Comparison of ENCODE assay signal across 1 cellular context in the genomic region with DNA sequence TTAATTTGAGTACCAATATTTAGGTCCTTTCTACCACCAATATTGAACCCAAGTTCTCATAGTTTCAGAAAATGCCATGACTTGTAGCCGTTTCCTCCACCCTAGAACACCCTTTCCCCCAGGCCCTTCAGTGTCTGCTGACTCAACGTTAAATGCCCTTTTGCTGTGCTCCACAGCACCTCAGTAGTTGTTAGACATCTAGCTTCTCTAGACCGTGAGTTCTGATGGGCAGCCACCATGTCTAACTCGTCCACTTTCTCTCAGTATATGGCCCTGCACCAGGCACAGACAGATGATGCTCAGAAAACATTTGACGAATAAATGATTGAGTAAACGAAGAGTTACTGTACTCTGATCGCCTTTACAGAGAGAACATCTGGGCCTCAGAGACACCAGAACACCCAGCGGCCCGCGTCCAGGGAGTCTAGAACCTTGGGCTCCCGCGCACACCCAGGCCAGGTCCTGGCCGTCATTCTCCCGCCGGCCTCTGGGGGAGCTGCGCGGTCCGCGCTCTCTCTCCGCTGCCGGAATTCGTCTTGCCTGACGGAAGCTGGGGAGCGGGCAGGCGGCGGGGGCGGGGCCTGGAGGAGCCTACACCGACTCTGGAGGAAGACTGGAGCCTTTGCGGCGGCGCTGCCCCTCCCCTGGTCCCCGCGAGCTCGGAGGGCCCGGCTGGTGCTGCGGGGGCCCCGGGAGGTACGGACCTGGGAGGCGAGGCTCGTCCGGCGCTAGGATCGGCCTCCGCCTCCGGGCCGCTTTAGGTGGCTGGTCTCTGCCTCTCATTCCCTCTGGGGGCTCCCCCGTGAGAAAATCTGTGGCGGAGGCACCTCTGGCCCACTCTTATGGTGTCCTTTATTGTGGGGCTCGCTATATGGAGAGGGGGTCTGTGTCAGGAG.
A peak's percentile ranks its signal among the peaks of the same experiment; 100 is the strongest.
TF ChIP-seq lines count a peak whose summit lies in the region.

Gene NKIRAS2 (plus strand): TSS at position 582 of the 896 bp plus-strand sequence. CDS start 1,488 bp downstream, outside the sequence.

TF ChIP-seq in HEK293, 187 proteins besides CTCF, POLR2A, EP300 and RAD21 (continued from another document and continues in another):
- TF ChIP-seq ZNF266 (tag by site-specific recombination; IDR thresholded peaks at IDR 0.05; ENCODE audit: low read depth) = no peak
- TF ChIP-seq ZNF473 (tag by site-specific recombination; IDR thresholded peaks at IDR 0.05) = no peak
- TF ChIP-seq ZNF350 (tag by site-specific recombination; IDR thresholded peaks at IDR 0.05) = no peak
- TF ChIP-seq ZNF670 (tag by site-specific recombination; IDR thresholded peaks at IDR 0.05; ENCODE audit: low read depth) = no peak
- TF ChIP-seq ZSCAN4 (tag by site-specific recombination; IDR thresholded peaks at IDR 0.05) = no peak
- TF ChIP-seq PBX3 (CRISPR knock-in tag; IDR thresholded peaks at IDR 0.05) = no peak
- TF ChIP-seq OVOL3 (tag by site-specific recombination; IDR thresholded peaks at IDR 0.05) = no peak; the same call in 1 of the 2 replicates
- no peak for TF ChIP-seq ZFP69B (tag by site-specific recombination; IDR thresholded peaks at IDR 0.05)
- no peak for TF ChIP-seq ZIC2 (tag by site-specific recombination; IDR thresholded peaks at IDR 0.05)
- TF ChIP-seq ZNF558 (tag by site-specific recombination; IDR thresholded peaks at IDR 0.05) = no peak
- TF ChIP-seq ZNF521 (tag by site-specific recombination; IDR thresholded peaks at IDR 0.05) = no peak
- no peak for TF ChIP-seq ZSCAN5A (tag by site-specific recombination; IDR thresholded peaks at IDR 0.05)
- no peak for TF ChIP-seq ZNF626 (tag by site-specific recombination; IDR thresholded peaks at IDR 0.05)
- no peak for TF ChIP-seq ZNF677 (tag by site-specific recombination; IDR thresholded peaks at IDR 0.05)
- TF ChIP-seq, protein P1, sequence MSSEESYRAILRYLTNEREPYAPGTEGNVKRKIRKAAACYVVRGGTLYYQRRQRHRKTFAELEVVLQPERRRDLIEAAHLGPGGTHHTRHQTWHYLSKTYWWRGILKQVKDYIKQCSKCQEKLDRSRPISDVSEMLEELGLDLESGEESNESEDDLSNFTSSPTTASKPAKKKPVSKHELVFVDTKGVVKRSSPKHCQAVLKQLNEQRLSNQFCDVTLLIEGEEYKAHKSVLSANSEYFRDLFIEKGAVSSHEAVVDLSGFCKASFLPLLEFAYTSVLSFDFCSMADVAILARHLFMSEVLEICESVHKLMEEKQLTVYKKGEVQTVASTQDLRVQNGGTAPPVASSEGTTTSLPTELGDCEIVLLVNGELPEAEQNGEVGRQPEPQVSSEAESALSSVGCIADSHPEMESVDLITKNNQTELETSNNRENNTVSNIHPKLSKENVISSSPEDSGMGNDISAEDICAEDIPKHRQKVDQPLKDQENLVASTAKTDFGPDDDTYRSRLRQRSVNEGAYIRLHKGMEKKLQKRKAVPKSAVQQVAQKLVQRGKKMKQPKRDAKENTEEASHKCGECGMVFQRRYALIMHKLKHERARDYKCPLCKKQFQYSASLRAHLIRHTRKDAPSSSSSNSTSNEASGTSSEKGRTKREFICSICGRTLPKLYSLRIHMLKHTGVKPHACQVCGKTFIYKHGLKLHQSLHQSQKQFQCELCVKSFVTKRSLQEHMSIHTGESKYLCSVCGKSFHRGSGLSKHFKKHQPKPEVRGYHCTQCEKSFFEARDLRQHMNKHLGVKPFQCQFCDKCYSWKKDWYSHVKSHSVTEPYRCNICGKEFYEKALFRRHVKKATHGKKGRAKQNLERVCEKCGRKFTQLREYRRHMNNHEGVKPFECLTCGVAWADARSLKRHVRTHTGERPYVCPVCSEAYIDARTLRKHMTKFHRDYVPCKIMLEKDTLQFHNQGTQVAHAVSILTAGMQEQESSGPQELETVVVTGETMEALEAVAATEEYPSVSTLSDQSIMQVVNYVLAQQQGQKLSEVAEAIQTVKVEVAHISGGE (tag by site-specific recombination; conservative IDR thresholded peaks at IDR 0.05; ENCODE audit: low read depth) = peak; percentile 91
- peak; percentile 67; the same call in 1 of the 2 replicates for TF ChIP-seq ZNF629 (tag by site-specific recombination; IDR thresholded peaks at IDR 0.05)
- no peak for TF ChIP-seq ZNF302 (tag by site-specific recombination; IDR thresholded peaks at IDR 0.05; ENCODE audit: low read depth)
- TF ChIP-seq ZFP41 (tag by site-specific recombination; IDR thresholded peaks at IDR 0.05; ENCODE audit: borderline replicate concordance) = no peak
- TF ChIP-seq ZNF138 (tag by site-specific recombination; IDR thresholded peaks at IDR 0.05; ENCODE audit: borderline replicate concordance) = no peak
- TF ChIP-seq ZNF114 (tag by site-specific recombination; IDR thresholded peaks at IDR 0.05) = no peak
- no peak for TF ChIP-seq RBAK (tag by site-specific recombination; IDR thresholded peaks at IDR 0.05)
- TF ChIP-seq, protein P2, sequence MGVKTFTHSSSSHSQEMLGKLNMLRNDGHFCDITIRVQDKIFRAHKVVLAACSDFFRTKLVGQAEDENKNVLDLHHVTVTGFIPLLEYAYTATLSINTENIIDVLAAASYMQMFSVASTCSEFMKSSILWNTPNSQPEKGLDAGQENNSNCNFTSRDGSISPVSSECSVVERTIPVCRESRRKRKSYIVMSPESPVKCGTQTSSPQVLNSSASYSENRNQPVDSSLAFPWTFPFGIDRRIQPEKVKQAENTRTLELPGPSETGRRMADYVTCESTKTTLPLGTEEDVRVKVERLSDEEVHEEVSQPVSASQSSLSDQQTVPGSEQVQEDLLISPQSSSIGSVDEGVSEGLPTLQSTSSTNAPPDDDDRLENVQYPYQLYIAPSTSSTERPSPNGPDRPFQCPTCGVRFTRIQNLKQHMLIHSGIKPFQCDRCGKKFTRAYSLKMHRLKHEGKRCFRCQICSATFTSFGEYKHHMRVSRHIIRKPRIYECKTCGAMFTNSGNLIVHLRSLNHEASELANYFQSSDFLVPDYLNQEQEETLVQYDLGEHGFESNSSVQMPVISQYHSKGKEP (tag by site-specific recombination; IDR thresholded peaks at IDR 0.05) = no peak
- TF ChIP-seq BCL11B (tag by site-specific recombination; IDR thresholded peaks at IDR 0.05; ENCODE audit: low read depth) = no peak
- TF ChIP-seq HOXD13 (CRISPR knock-in tag; IDR thresholded peaks at IDR 0.05; ENCODE audit: borderline replicate concordance) = no peak
- TF ChIP-seq ZNF404 (tag by site-specific recombination; IDR thresholded peaks at IDR 0.05) = no peak
- TF ChIP-seq ZNF433 (tag by site-specific recombination; IDR thresholded peaks at IDR 0.05; ENCODE audit: low read depth) = no peak
- peak; percentile 95 for TF ChIP-seq ZNF660 (tag by site-specific recombination; IDR thresholded peaks at IDR 0.05)
- no peak for TF ChIP-seq ZNF513 (tag by site-specific recombination; IDR thresholded peaks at IDR 0.05)
- TF ChIP-seq SP2 (tag by site-specific recombination; IDR thresholded peaks at IDR 0.05) = peak; percentile 95
- peak; percentile 73 for TF ChIP-seq ZBTB17 (tag by site-specific recombination; IDR thresholded peaks at IDR 0.05)
- peak; percentile 76; the same call in 1 of the 2 replicates for TF ChIP-seq KLF9 (tag by site-specific recombination; IDR thresholded peaks at IDR 0.05; ENCODE audit: low read depth)
- TF ChIP-seq KLF7 (tag by site-specific recombination; IDR thresholded peaks at IDR 0.05; ENCODE audit: borderline replicate concordance) = no peak
- TF ChIP-seq ZNF394 (tag by site-specific recombination; IDR thresholded peaks at IDR 0.05; ENCODE audit: borderline replicate concordance) = peak; percentile 63
- no peak for TF ChIP-seq PRDM1 (tag by site-specific recombination; IDR thresholded peaks at IDR 0.05)
- TF ChIP-seq ZNF707 (tag by site-specific recombination; IDR thresholded peaks at IDR 0.05) = no peak
- no peak for TF ChIP-seq ZNF121 (tag by site-specific recombination; IDR thresholded peaks at IDR 0.05)
- TF ChIP-seq EGR2 (tag by site-specific recombination; IDR thresholded peaks at IDR 0.05; ENCODE audit: low read depth) = peak; percentile 69
- no peak for TF ChIP-seq ZNF837 (tag by site-specific recombination; IDR thresholded peaks at IDR 0.05)
- TF ChIP-seq ZNF48 (tag by site-specific recombination; IDR thresholded peaks at IDR 0.05) = no peak
- no peak for TF ChIP-seq ZNF248 (tag by site-specific recombination; IDR thresholded peaks at IDR 0.05)
- no peak for TF ChIP-seq ZNF423 (tag by site-specific recombination; IDR thresholded peaks at IDR 0.05)
- no peak for TF ChIP-seq ZNF664 (tag by site-specific recombination; IDR thresholded peaks at IDR 0.05)
- no peak for TF ChIP-seq ZNF571 (tag by site-specific recombination; IDR thresholded peaks at IDR 0.05)
- TF ChIP-seq, protein P3, sequence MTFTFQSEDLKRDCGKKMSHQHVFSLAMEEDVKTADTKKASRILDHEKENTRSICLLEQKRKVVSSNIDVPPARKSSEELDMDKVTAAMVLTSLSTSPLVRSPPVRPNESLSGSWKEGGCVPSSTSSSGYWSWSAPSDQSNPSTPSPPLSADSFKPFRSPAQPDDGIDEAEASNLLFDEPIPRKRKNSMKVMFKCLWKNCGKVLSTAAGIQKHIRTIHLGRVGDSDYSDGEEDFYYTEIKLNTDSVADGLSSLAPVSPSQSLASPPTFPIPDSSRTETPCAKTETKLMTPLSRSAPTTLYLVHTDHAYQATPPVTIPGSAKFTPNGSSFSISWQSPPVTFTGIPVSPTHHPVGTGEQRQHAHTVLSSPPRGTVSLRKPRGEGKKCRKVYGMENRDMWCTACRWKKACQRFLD (tag by site-specific recombination; IDR thresholded peaks at IDR 0.05) = no peak
- no peak for TF ChIP-seq ZNF596 (tag by site-specific recombination; IDR thresholded peaks at IDR 0.05)
- peak; percentile 81 for TF ChIP-seq GLIS1 (tag by site-specific recombination; IDR thresholded peaks at IDR 0.05)
- TF ChIP-seq, protein P4, sequence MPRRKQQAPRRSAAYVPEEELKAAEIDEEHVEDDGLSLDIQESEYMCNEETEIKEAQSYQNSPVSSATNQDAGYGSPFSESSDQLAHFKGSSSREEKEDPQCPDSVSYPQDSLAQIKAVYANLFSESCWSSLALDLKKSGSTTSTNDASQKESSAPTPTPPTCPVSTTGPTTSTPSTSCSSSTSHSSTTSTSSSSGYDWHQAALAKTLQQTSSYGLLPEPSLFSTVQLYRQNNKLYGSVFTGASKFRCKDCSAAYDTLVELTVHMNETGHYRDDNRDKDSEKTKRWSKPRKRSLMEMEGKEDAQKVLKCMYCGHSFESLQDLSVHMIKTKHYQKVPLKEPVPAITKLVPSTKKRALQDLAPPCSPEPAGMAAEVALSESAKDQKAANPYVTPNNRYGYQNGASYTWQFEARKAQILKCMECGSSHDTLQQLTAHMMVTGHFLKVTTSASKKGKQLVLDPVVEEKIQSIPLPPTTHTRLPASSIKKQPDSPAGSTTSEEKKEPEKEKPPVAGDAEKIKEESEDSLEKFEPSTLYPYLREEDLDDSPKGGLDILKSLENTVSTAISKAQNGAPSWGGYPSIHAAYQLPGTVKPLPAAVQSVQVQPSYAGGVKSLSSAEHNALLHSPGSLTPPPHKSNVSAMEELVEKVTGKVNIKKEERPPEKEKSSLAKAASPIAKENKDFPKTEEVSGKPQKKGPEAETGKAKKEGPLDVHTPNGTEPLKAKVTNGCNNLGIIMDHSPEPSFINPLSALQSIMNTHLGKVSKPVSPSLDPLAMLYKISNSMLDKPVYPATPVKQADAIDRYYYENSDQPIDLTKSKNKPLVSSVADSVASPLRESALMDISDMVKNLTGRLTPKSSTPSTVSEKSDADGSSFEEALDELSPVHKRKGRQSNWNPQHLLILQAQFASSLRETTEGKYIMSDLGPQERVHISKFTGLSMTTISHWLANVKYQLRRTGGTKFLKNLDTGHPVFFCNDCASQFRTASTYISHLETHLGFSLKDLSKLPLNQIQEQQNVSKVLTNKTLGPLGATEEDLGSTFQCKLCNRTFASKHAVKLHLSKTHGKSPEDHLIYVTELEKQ (tag by site-specific recombination; IDR thresholded peaks at IDR 0.05; ENCODE audit: borderline replicate concordance) = no peak
- no peak for TF ChIP-seq ZNF155 (tag by site-specific recombination; IDR thresholded peaks at IDR 0.05)
- peak; percentile 66 for TF ChIP-seq IKZF3 (tag by site-specific recombination; IDR thresholded peaks at IDR 0.05)
